Comparison of ENCODE assay signal across 24 cellular contexts in genomic region chr17:33266611-33267010, GRCh38.
"Had no signal": no experiment of that assay in that cellular context is flagged by ENCODE, and none has a peak within 500 bp of the region (broad histone marks: within the 10 kb centered on the region; RNA-seq: fewer than 3 reads in every experiment).

No MANE protein-coding gene starts in this region.

- DNase-seq: activated CD4-positive, alpha-beta T cell treated with anti-CD3 and anti-CD28 coated beads for 36 hours; activated CD4-positive, alpha-beta T cell treated with anti-CD3 and anti-CD28 coated beads, Interleukin-2, amount 50 U/mL, for 1 hour; activated CD8-positive, alpha-beta memory T cell treated with anti-CD3 and anti-CD28 coated beads, Interleukin-2, amount 50 U/mL, for 48 hours; activated CD8-positive, alpha-beta T cell treated with anti-CD3 and anti-CD28 coated beads, Interleukin-2, amount 10 ng/mL, durations not matched to agents 7 days and 5 days; activated naive CD4-positive, alpha-beta T cell treated with anti-CD3 and anti-CD28 coated beads, Interleukin-2, amount 50 U/mL, for 16 hours; activated naive CD8-positive, alpha-beta T cell treated with anti-CD3 and anti-CD28 coated beads, Interleukin-2, amount 10 ng/mL, durations not matched to agents 7 days and 5 days; activated T-cell treated with anti-CD3 and anti-CD28 coated beads, Interleukin-2, amount 50 U/mL, for 1 hour; adrenal gland; anterior cingulate cortex; Karpas-422; MM.1S; NCI-H1105 treated with DMSO at 0.1 percent for 48 hours; NCI-H1436 treated with DMSO at 0.1 percent for 48 hours; NCI-H187 treated with DMSO at 0.1 percent for 48 hours; NCI-H2081 treated with DMSO at 0.1 percent for 48 hours; NCI-H2227 treated with DMSO at 0.1 percent for 48 hours; NCI-H446 treated with DMSO at 0.1 percent for 48 hours; NCI-H524 treated with DMSO at 0.1 percent for 48 hours; NCI-H748 treated with DMSO at 0.1 percent for 48 hours; NK-92 treated with Interleukin-12 subunit alpha and Interleukin-12 subunit beta, amount 100 ng/mL, for 24 hours; OCI-M1; SIG-M5; WERI-Rb-1 had no signal

- H3K4me3 ChIP-seq: adrenal gland, breast epithelium had no signal

- H3K27ac ChIP-seq: adrenal gland, breast epithelium, WERI-Rb-1 had no signal

- H3K4me1 ChIP-seq: adrenal gland, breast epithelium had no signal

- H3K27me3 ChIP-seq: adrenal gland, breast epithelium had no signal

- H3K36me3 ChIP-seq: adrenal gland, breast epithelium, WERI-Rb-1 had no signal

- H3K9me3 ChIP-seq: adrenal gland, breast epithelium had no signal

- ATAC-seq: activated CD4-positive, alpha-beta T cell treated with anti-CD3 and anti-CD28 coated beads for 36 hours; activated CD8-positive, alpha-beta T cell treated with anti-CD3 and anti-CD28 coated beads, Interleukin-2, amount 10 ng/mL, durations not matched to agents 7 days and 5 days had no signal
